In genomic region chr12:122062832-122063690, GRCh38 we compare ENCODE assay signal across 1 cellular context.
TF ChIP-seq lines count a peak whose summit lies in the region.

No MANE protein-coding gene starts in this region.

TF ChIP-seq in HepG2, 621 proteins besides CTCF, POLR2A, EP300 and RAD21 (continued from another document and continues in another):
- TF ChIP-seq LRRFIP1 (CRISPR knock-in tag; conservative IDR thresholded peaks at IDR 0.05): no peak
- no peak for TF ChIP-seq AGO1 (IDR thresholded peaks at IDR 0.05; ENCODE audit: low read depth, low read length, poor library complexity, severe bottlenecking)
- no peak for TF ChIP-seq BATF2 (CRISPR knock-in tag; IDR thresholded peaks at IDR 0.05)
- TF ChIP-seq RCOR2 (CRISPR knock-in tag; IDR thresholded peaks at IDR 0.05): no peak
- TF ChIP-seq ARNT2 (CRISPR knock-in tag; IDR thresholded peaks at IDR 0.05; ENCODE audit: low read depth): 0 out of 2 replicates have a peak, but pooled peaks have one; percentile 30
- no peak for TF ChIP-seq NFE2 (CRISPR knock-in tag; IDR thresholded peaks at IDR 0.05)
- TF ChIP-seq EED (CRISPR knock-in tag; IDR thresholded peaks at IDR 0.05): no peak
- TF ChIP-seq ARID5B (CRISPR knock-in tag; IDR thresholded peaks at IDR 0.05): peak; percentile 23; the same call in 1 of the 2 replicates
- no peak; the same call in 1 of the 2 replicates for TF ChIP-seq ZNF605 (CRISPR knock-in tag; IDR thresholded peaks at IDR 0.05)
- no peak for TF ChIP-seq ATF2 (CRISPR knock-in tag; IDR thresholded peaks at IDR 0.05)
- 0 out of 2 replicates have a peak, but pooled peaks have one; percentile 10 for TF ChIP-seq HMG20A (CRISPR knock-in tag; IDR thresholded peaks at IDR 0.05; ENCODE audit: borderline replicate concordance)
- no peak for TF ChIP-seq GATAD2A (CRISPR knock-in tag; IDR thresholded peaks at IDR 0.05)
- TF ChIP-seq ZSCAN12 (CRISPR knock-in tag; IDR thresholded peaks at IDR 0.05): no peak
- no peak for TF ChIP-seq ZNF550 (CRISPR knock-in tag; IDR thresholded peaks at IDR 0.05; ENCODE audit: borderline replicate concordance)
- TF ChIP-seq ELF4 (CRISPR knock-in tag; IDR thresholded peaks at IDR 0.05; ENCODE audit: borderline replicate concordance): no peak
- peak; percentile 55; the same call in 1 of the 2 replicates for TF ChIP-seq POLR2G (IDR thresholded peaks at IDR 0.05; ENCODE audit: low read depth, low read length)
- TF ChIP-seq PPARG (CRISPR knock-in tag; conservative IDR thresholded peaks at IDR 0.05): peak; percentile 37; the same call in 1 of the 2 replicates
- TF ChIP-seq SMAD1 (CRISPR knock-in tag; IDR thresholded peaks at IDR 0.05; ENCODE audit: borderline replicate concordance, low read depth): no peak
- peak; percentile 94 for TF ChIP-seq FOSL2 (CRISPR knock-in tag; IDR thresholded peaks at IDR 0.05)
- TF ChIP-seq ZFP37 (CRISPR knock-in tag; IDR thresholded peaks at IDR 0.05; ENCODE audit: borderline replicate concordance): no peak
- no peak for TF ChIP-seq KAT8 (CRISPR knock-in tag; IDR thresholded peaks at IDR 0.05)
- TF ChIP-seq ZGPAT (CRISPR knock-in tag; IDR thresholded peaks at IDR 0.05): no peak
- TF ChIP-seq ZNF619 (CRISPR knock-in tag; IDR thresholded peaks at IDR 0.05): peak; percentile 57; the same call in 1 of the 2 replicates
- no peak for TF ChIP-seq ZNF530 (CRISPR knock-in tag; IDR thresholded peaks at IDR 0.05; ENCODE audit: low read depth)
- TF ChIP-seq FOXC1 (CRISPR knock-in tag; IDR thresholded peaks at IDR 0.05; ENCODE audit: borderline replicate concordance): no peak
- TF ChIP-seq ZNF616 (CRISPR knock-in tag; IDR thresholded peaks at IDR 0.05; ENCODE audit: low read depth): no peak
- TF ChIP-seq ZNF275 (CRISPR knock-in tag; IDR thresholded peaks at IDR 0.05; ENCODE audit: borderline replicate concordance): 0 out of 2 replicates have a peak, but pooled peaks have one; percentile 22
- TF ChIP-seq DPF2 (CRISPR knock-in tag; IDR thresholded peaks at IDR 0.05; ENCODE audit: borderline replicate concordance, low read depth): no peak
- TF ChIP-seq AKNA (CRISPR knock-in tag; IDR thresholded peaks at IDR 0.05; ENCODE audit: borderline replicate concordance): no peak
- no peak for TF ChIP-seq ZNF816 (CRISPR knock-in tag; IDR thresholded peaks at IDR 0.05; ENCODE audit: borderline replicate concordance)
- TF ChIP-seq HMGXB4 (CRISPR knock-in tag; IDR thresholded peaks at IDR 0.05; ENCODE audit: borderline replicate concordance in 1 of 2, low read depth in 1 of 2): no peak
- TF ChIP-seq TGIF2 (CRISPR knock-in tag; IDR thresholded peaks at IDR 0.05): peak; percentile 45; the same call in 1 of the 2 replicates
- peak; percentile 59; the same call in 1 of the 2 replicates for TF ChIP-seq ATF3 (CRISPR knock-in tag; IDR thresholded peaks at IDR 0.05)
- TF ChIP-seq ZNF292 (CRISPR knock-in tag; IDR thresholded peaks at IDR 0.05; ENCODE audit: borderline replicate concordance, low read depth): 0 out of 2 replicates have a peak, but pooled peaks have one; percentile 48
- no peak for TF ChIP-seq ZNF7 (CRISPR knock-in tag; IDR thresholded peaks at IDR 0.05)
